ENCODE assay signal across 18 cellular contexts in the genomic region with DNA sequence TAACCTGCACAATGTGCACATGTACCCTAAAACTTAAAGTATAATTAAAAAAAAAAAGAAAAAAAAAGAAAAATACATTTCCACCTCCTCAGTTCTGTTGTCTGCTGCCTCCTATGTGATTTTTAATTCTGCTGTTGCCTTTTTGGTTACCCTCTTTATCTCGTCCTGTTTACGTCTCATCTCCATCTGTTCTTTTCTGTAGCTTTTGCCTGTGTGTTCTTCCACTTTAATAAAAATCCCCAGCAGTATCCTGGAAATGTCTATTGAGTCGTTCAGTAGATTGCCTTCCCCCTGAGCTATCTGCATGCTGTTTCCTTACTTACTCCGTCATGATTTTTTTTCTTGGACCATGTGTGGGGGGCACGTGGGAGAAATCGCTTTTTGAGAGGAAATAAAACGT.
DNase-seq lines count a peak whose midpoint lies in the region; ATAC-seq and TF ChIP-seq lines count a peak whose summit lies in the region.
"Had no signal": no experiment of that assay in that cellular context is flagged by ENCODE, and none has a peak within 500 bp of the region (broad histone marks: within the 10 kb centered on the region; RNA-seq: fewer than 3 reads in every experiment).

No MANE protein-coding gene starts in this region.

- H3K27ac Mint-ChIP-seq in brain (peak overlapping the region in 4 of 5 experiments; percentile 1 to 37 (median 12)), nephron (peak overlapping the region in 2 of 3 experiments; percentile 12 to 43)
- H3K27ac Mint-ChIP-seq: CD14-positive monocyte; CD4-positive, alpha-beta T cell; CD8-positive, alpha-beta memory T cell had no signal

- ATAC-seq in HG02623 (IDR thresholded peaks at IDR 0.05; ENCODE audit: unreplicated experiment) (no peak), esophagus mucosa (no peak)
- ATAC-seq: HCT116 had no signal

- H3K9me3 Mint-ChIP-seq in brain (no peaks in the 10 kb centered on the region), nephron (peaks cover 4% of the 10 kb centered on the region)
- H3K9me3 Mint-ChIP-seq: CD4-positive, alpha-beta T cell had no signal

- TF ChIP-seq CTCF in brain (conservative IDR thresholded peaks at IDR 0.05) = no peak
- no peak for TF ChIP-seq CTCF in nephron (IDR thresholded peaks at IDR 0.05; ENCODE audit: unreplicated experiment in 3 of 3)

- H3K4me3 Mint-ChIP-seq in brain (no peak overlapping the region), nephron (no peak overlapping the region)
- H3K4me3 Mint-ChIP-seq: CD14-positive monocyte; CD4-positive, alpha-beta T cell; CD8-positive, alpha-beta memory T cell; H9 had no signal

- H3K27me3 Mint-ChIP-seq in brain = no peaks in the 10 kb centered on the region
- H3K27me3 Mint-ChIP-seq in nephron (ENCODE audit: low read depth) = no peaks in the 10 kb centered on the region
- H3K27me3 Mint-ChIP-seq: CD4-positive, alpha-beta T cell had no signal

- H3K4me1 Mint-ChIP-seq in brain (peaks cover 31% of the 10 kb centered on the region), nephron (peaks cover 23% of the 10 kb centered on the region)
- H3K4me1 Mint-ChIP-seq: CD14-positive monocyte; CD8-positive, alpha-beta memory T cell had no signal

- DNase-seq in NCI-H1694 treated with DMSO at 0.1 percent for 48 hours (lab: John Stamatoyannopoulos, UW) (peak; percentile 5), NCI-H1694 (lab: John Stamatoyannopoulos, UW) (no peak), NCI-H2081 (lab: John Stamatoyannopoulos, UW) (no peak)
- DNase-seq: BE2C; CD4-positive, alpha-beta T cell; CD8-positive, alpha-beta memory T cell; DMS 273 treated with DMSO at 0.1 percent for 48 hours; DMS79; EL; GF-D8; GM23248; H9 had no signal

- H3K36me3 Mint-ChIP-seq in brain (no peaks in the 10 kb centered on the region), nephron (ENCODE audit: low read depth) (no peaks in the 10 kb centered on the region)
- H3K36me3 Mint-ChIP-seq: CD14-positive monocyte had no signal
